17 cellular contexts compared by ENCODE assay signal in the genomic region with DNA sequence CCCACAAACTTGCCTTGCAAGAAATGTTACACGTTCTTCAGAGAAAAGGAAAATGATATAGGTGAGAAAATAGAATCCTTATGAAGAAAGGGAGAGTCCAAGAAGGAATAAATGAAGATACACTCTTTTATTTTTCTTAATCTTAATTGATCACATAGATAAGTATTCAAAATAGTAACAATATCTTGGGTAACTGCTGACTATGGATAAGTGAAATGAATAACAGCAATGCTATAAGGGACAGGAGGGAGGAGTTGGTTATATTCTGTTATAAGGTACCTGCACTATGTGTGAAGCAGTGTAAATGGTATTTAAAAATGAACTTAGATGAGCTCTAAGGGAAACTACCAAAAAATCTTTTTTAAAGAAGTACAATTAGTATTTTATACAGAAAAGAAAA.
"Had no signal": no experiment of that assay in that cellular context is flagged by ENCODE, and none has a peak within 500 bp of the region (broad histone marks: within the 10 kb centered on the region; RNA-seq: fewer than 3 reads in every experiment).

No MANE protein-coding gene starts in this region.

- H3K27ac Mint-ChIP-seq: activated B cell treated with CpG ODN at 0.5 μM for 24 hours; activated naive CD8-positive, alpha-beta T cell treated with anti-CD3 and anti-CD28 coated beads, Interleukin-2, amount 10 ng/mL, durations not matched to agents 7 days and 5 days; neural progenitor cell; T-helper 1 cell treated with Interleukin-12 subunit alpha and Interleukin-12 subunit beta and Interleukin-4 antibody, amounts not matched to agents 30 μg/mL and 1 μg/mL, for 36 hours had no signal

- H3K4me3 Mint-ChIP-seq: activated B cell treated with CpG ODN at 0.5 μM for 24 hours; activated naive CD8-positive, alpha-beta T cell treated with anti-CD3 and anti-CD28 coated beads, Interleukin-2, amount 10 ng/mL, durations not matched to agents 7 days and 5 days; neural progenitor cell; T-helper 1 cell treated with Interleukin-12 subunit alpha and Interleukin-12 subunit beta and Interleukin-4 antibody, amounts not matched to agents 30 μg/mL and 1 μg/mL, for 36 hours had no signal

- H3K4me1 Mint-ChIP-seq: neural progenitor cell had no signal

- ATAC-seq: heart right ventricle; left colon; stimulated activated naive CD8-positive, alpha-beta T cell treated with anti-CD3 and anti-CD28 coated beads, Interleukin-15, Interleukin-2, amounts not matched to agents 100 U/mL and 50 U/mL, for 24 hours had no signal

- H3K27me3 Mint-ChIP-seq: activated B cell treated with CpG ODN at 0.5 μM for 24 hours; activated naive CD8-positive, alpha-beta T cell treated with anti-CD3 and anti-CD28 coated beads, Interleukin-2, amount 10 ng/mL, durations not matched to agents 7 days and 5 days had no signal

- DNase-seq: activated B cell treated with CpG ODN at 0.5 μM for 24 hours; activated CD4-positive, alpha-beta T cell treated with anti-CD3 and anti-CD28 coated beads for 4 hours; activated CD4-positive, alpha-beta T cell treated with anti-CD3 and anti-CD28 coated beads, Interleukin-2, amount 50 U/mL, for 48 hours; activated naive CD8-positive, alpha-beta T cell treated with anti-CD3 and anti-CD28 coated beads, Interleukin-2, amount 10 ng/mL, durations not matched to agents 7 days and 5 days; cortex of kidney; erythroblast; foreskin fibroblast; heart right ventricle; left colon; mesenchymal stem cell; ovary; stimulated activated CD4-positive, alpha-beta T cell treated with anti-CD3 and anti-CD28 coated beads, Interleukin-2, amount 100 ng/mL, for 48 hours; stimulated activated CD8-positive, alpha-beta memory T cell treated with anti-CD3 and anti-CD28 coated beads, Interleukin-4, amount 100 ng/mL, for 48 hours; stimulated activated naive CD8-positive, alpha-beta T cell treated with anti-CD3 and anti-CD28 coated beads, Interleukin-15, Interleukin-2, amounts not matched to agents 100 U/mL and 50 U/mL, for 24 hours; tibial artery had no signal
